Comparison of ENCODE assay signal across 17 cellular contexts in the genomic region with DNA sequence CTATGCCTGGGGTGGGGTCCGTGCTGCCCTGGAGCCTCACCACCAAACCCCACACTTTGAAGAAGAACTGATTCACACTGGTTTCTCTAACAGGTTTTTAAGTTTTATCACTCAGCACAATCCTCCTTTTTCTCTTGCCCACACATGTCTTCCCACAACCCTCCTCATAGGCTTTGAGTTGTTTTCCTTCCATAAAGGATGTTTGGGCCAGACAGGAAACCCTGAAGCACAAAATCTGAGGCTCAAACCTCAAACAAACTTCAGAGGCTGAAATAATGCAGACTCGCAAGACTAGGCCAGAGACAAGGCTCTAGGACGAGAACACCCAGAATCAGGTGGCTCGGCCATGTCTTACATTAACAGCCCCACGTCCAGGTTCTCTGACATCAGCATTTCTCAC. TPM values are rescaled to one million over a fixed set of nuclear protein-coding genes. Genes with fewer than 3 reads are reported as not detected.
A peak's percentile ranks its signal among the peaks of the same experiment; 100 is the strongest.
DNase-seq lines count a peak whose midpoint lies in the region; ATAC-seq and TF ChIP-seq lines count a peak whose summit lies in the region.
"Had no signal": no experiment of that assay in that cellular context is flagged by ENCODE, and none has a peak within 500 bp of the region (broad histone marks: within the 10 kb centered on the region; RNA-seq: fewer than 3 reads in every experiment).

No MANE protein-coding gene starts in this region.

- peaks cover 11% of the 10 kb centered on the region for H3K79me2 ChIP-seq in parathyroid adenoma

- POLR2A ChIA-PET in activated CD4-positive, alpha-beta memory T cell treated with anti-CD3 and anti-CD28 coated beads, Interleukin-2, amount 10 ng/mL, durations not matched to agents 7 days and 5 days (lab: Charles Lee): no interaction called here
- POLR2A ChIA-PET in activated CD4-positive, alpha-beta memory T cell treated with anti-CD3 and anti-CD28 coated beads for 36 hours (lab: Charles Lee): no interaction called here

- no peaks in the 10 kb centered on the region for H3K27me3 Mint-ChIP-seq in activated CD4-positive, alpha-beta memory T cell treated with anti-CD3 and anti-CD28 coated beads, Interleukin-2, amount 10 ng/mL, durations not matched to agents 7 days and 5 days
- no peaks in the 10 kb centered on the region for H3K27me3 Mint-ChIP-seq in activated CD4-positive, alpha-beta memory T cell treated with anti-CD3 and anti-CD28 coated beads for 36 hours
- no peaks in the 10 kb centered on the region; the same call in 1 of the 2 replicates for H3K27me3 Mint-ChIP-seq in HFFc6 (ENCODE audit: insufficient read depth)
- H3K27me3 Mint-ChIP-seq in effector memory CD8-positive, alpha-beta T cell: no peaks in the 10 kb centered on the region
- H3K27me3 Mint-ChIP-seq: dendritic cell treated with granulocyte-macrophage colony-stimulating factor and Interleukin-4, amounts not matched to agents 40 ng/mL and 50 ng/mL, for 4 days had no signal

- H3K27ac ChIP-seq in parathyroid adenoma: peak overlapping the region; percentile 85

- peaks cover 4% of the 10 kb centered on the region for H3K36me3 ChIP-seq in parathyroid adenoma (ENCODE audit: control insufficient read depth, insufficient read depth, low read length)

- H2AFZ ChIP-seq in parathyroid adenoma: no peak overlapping the region

- H3K9ac ChIP-seq in parathyroid adenoma: no peak overlapping the region
- H3K9ac ChIP-seq: BLaER1 treated with 17β-estradiol and CSF1 and Interleukin-3, amounts not matched to agents 10 nM and 100 nM had no signal

- no peaks in the 10 kb centered on the region for H3K27me3 ChIP-seq in parathyroid adenoma (ENCODE audit: control insufficient read depth, insufficient read depth, low read length)
- H3K27me3 ChIP-seq: BLaER1 treated with 17β-estradiol and CSF1 and Interleukin-3, amounts not matched to agents 10 nM and 100 nM had no signal

- no peak overlapping the region for H3K4me3 ChIP-seq in parathyroid adenoma (ENCODE audit: low read depth, low read length)
- H3K4me3 ChIP-seq: BLaER1 treated with 17β-estradiol and CSF1 and Interleukin-3, amounts not matched to agents 10 nM and 100 nM; prostate gland had no signal

- H3K4me1 Mint-ChIP-seq in activated CD4-positive, alpha-beta memory T cell treated with anti-CD3 and anti-CD28 coated beads, Interleukin-2, amount 10 ng/mL, durations not matched to agents 7 days and 5 days: peaks cover 31% of the 10 kb centered on the region
- peaks cover 21% of the 10 kb centered on the region for H3K4me1 Mint-ChIP-seq in activated CD4-positive, alpha-beta memory T cell treated with anti-CD3 and anti-CD28 coated beads for 36 hours (ENCODE audit: low read depth)
- peaks cover 21% of the 10 kb centered on the region for H3K4me1 Mint-ChIP-seq in HFFc6 (ENCODE audit: low read depth)
- H3K4me1 Mint-ChIP-seq in effector memory CD8-positive, alpha-beta T cell (ENCODE audit: low read depth in 2 of 2): peaks cover 14 to 21% of the 10 kb centered on the region in 2 donors

- H3K9me3 Mint-ChIP-seq in activated CD4-positive, alpha-beta memory T cell treated with anti-CD3 and anti-CD28 coated beads, Interleukin-2, amount 10 ng/mL, durations not matched to agents 7 days and 5 days: no peaks in the 10 kb centered on the region
- no peaks in the 10 kb centered on the region for H3K9me3 Mint-ChIP-seq in activated CD4-positive, alpha-beta memory T cell treated with anti-CD3 and anti-CD28 coated beads for 36 hours
- H3K9me3 Mint-ChIP-seq in HFFc6: no peaks in the 10 kb centered on the region
- H3K9me3 Mint-ChIP-seq in effector memory CD8-positive, alpha-beta T cell: no peaks in the 10 kb centered on the region
- H3K9me3 Mint-ChIP-seq: dendritic cell treated with granulocyte-macrophage colony-stimulating factor and Interleukin-4, amounts not matched to agents 40 ng/mL and 50 ng/mL, for 4 days had no signal

- no peak for DNase-seq in activated CD4-positive, alpha-beta memory T cell treated with anti-CD3 and anti-CD28 coated beads, Interleukin-2, amount 10 ng/mL, durations not matched to agents 7 days and 5 days
- DNase-seq in activated CD4-positive, alpha-beta memory T cell treated with anti-CD3 and anti-CD28 coated beads for 36 hours: no peak
- DNase-seq in HFFc6 (no peak), NAMALWA (ENCODE audit: low spot score) (no peak), mucosa of gallbladder (ENCODE audit: low spot score) (no peak)
- DNase-seq in effector memory CD8-positive, alpha-beta T cell: no peak
- DNase-seq: activated CD4-positive, alpha-beta T cell treated with anti-CD3 and anti-CD28 coated beads, Interleukin-2, amount 50 U/mL, for 4 hours; activated effector memory CD4-positive, alpha-beta T cell treated with anti-CD3 and anti-CD28 coated beads, Interleukin-2, amount 50 U/mL, for 16 hours; GOT3; Kasumi-1; NCI-H1417 treated with DMSO at 0.1 percent for 48 hours; small intestine had no signal

- peaks cover 87% of the 10 kb centered on the region for H3K36me3 Mint-ChIP-seq in activated CD4-positive, alpha-beta memory T cell treated with anti-CD3 and anti-CD28 coated beads, Interleukin-2, amount 10 ng/mL, durations not matched to agents 7 days and 5 days (ENCODE audit: low read depth)
- H3K36me3 Mint-ChIP-seq in activated CD4-positive, alpha-beta memory T cell treated with anti-CD3 and anti-CD28 coated beads for 36 hours: peaks cover 76% of the 10 kb centered on the region
- peaks cover 53% of the 10 kb centered on the region for H3K36me3 Mint-ChIP-seq in HFFc6 (ENCODE audit: low read depth)
- H3K36me3 Mint-ChIP-seq in effector memory CD8-positive, alpha-beta T cell (ENCODE audit: insufficient read depth): peaks cover 99% of the 10 kb centered on the region

- H3K4me1 ChIP-seq in parathyroid adenoma: peaks cover 69% of the 10 kb centered on the region

- no peaks in the 10 kb centered on the region for H3K9me3 ChIP-seq in parathyroid adenoma (ENCODE audit: control insufficient read depth, low read length)
- H3K9me3 ChIP-seq: BLaER1 treated with 17β-estradiol and CSF1 and Interleukin-3, amounts not matched to agents 10 nM and 100 nM; prostate gland had no signal

- intact Hi-C loops in activated CD4-positive, alpha-beta memory T cell treated with anti-CD3 and anti-CD28 coated beads for 36 hours (cut with micrococcal nuclease): no loop called here

- H3K4me2 ChIP-seq in parathyroid adenoma (ENCODE audit: low read length): no peak overlapping the region
- H3K4me2 ChIP-seq: BLaER1 treated with 17β-estradiol and CSF1 and Interleukin-3, amounts not matched to agents 10 nM and 100 nM had no signal

- no peak for ATAC-seq in effector memory CD8-positive, alpha-beta T cell (replicated peaks)
- no peak for ATAC-seq in GM21786 (IDR thresholded peaks at IDR 0.05; ENCODE audit: unreplicated experiment)

- H3K27ac Mint-ChIP-seq in activated CD4-positive, alpha-beta memory T cell treated with anti-CD3 and anti-CD28 coated beads, Interleukin-2, amount 10 ng/mL, durations not matched to agents 7 days and 5 days: peak overlapping the region; percentile 3
- no peak overlapping the region for H3K27ac Mint-ChIP-seq in activated CD4-positive, alpha-beta memory T cell treated with anti-CD3 and anti-CD28 coated beads for 36 hours
- 0 out of 2 replicates have a peak overlapping the region, but pooled peaks have one; percentile 18 for H3K27ac Mint-ChIP-seq in HFFc6
- H3K27ac Mint-ChIP-seq in effector memory CD8-positive, alpha-beta T cell: peak overlapping the region; percentile 60 to 63
- H3K27ac Mint-ChIP-seq: dendritic cell treated with granulocyte-macrophage colony-stimulating factor and Interleukin-4, amounts not matched to agents 40 ng/mL and 50 ng/mL, for 4 days had no signal

- no peak overlapping the region for H3K4me3 Mint-ChIP-seq in activated CD4-positive, alpha-beta memory T cell treated with anti-CD3 and anti-CD28 coated beads, Interleukin-2, amount 10 ng/mL, durations not matched to agents 7 days and 5 days
- no peak overlapping the region for H3K4me3 Mint-ChIP-seq in activated CD4-positive, alpha-beta memory T cell treated with anti-CD3 and anti-CD28 coated beads for 36 hours
- H3K4me3 Mint-ChIP-seq in HFFc6: no peak overlapping the region
- no peak overlapping the region for H3K4me3 Mint-ChIP-seq in effector memory CD8-positive, alpha-beta T cell
- H3K4me3 Mint-ChIP-seq: dendritic cell treated with granulocyte-macrophage colony-stimulating factor and Interleukin-4, amounts not matched to agents 40 ng/mL and 50 ng/mL, for 4 days had no signal

- CTCF ChIA-PET in activated CD4-positive, alpha-beta memory T cell treated with anti-CD3 and anti-CD28 coated beads, Interleukin-2, amount 10 ng/mL, durations not matched to agents 7 days and 5 days (lab: Charles Lee): no interaction called here
- CTCF ChIA-PET in activated CD4-positive, alpha-beta memory T cell treated with anti-CD3 and anti-CD28 coated beads for 36 hours (lab: Charles Lee): interaction anchor here (1.2 kb wide), 1 partner anchor 189 kb away, joined by 3 read pairs; no protein-coding TSS in a partner anchor

- TF ChIP-seq CTCF in HFFc6 (IDR thresholded peaks at IDR 0.05): no peak
- TF ChIP-seq CTCF in parathyroid adenoma (IDR thresholded peaks at IDR 0.05): no peak

RNA-seq across cellular contexts. Expression of a gene that starts 35.3 kb away (rescaled TPM):
- total RNA-seq in activated CD4-positive, alpha-beta memory T cell treated with anti-CD3 and anti-CD28 coated beads, Interleukin-2, amount 10 ng/mL, durations not matched to agents 7 days and 5 days: 100 to 1,000 TPM; 225 to 228 TPM
- 100 to 1,000 TPM; 255 to 256 TPM for total RNA-seq in activated CD4-positive, alpha-beta memory T cell treated with anti-CD3 and anti-CD28 coated beads for 36 hours
- total RNA-seq in HFFc6 (2021; fragmentation: NEBNext Ultra II Directional; extraction: Animal tissue kit (Norgen Biotek cat#: 25700)): 100 to 1,000 TPM; 118 to 183 (median 178) TPM
- total RNA-seq in mucosa of gallbladder: 297 TPM
